Comparison of ENCODE assay signal across 11 cellular contexts in the genomic region with DNA sequence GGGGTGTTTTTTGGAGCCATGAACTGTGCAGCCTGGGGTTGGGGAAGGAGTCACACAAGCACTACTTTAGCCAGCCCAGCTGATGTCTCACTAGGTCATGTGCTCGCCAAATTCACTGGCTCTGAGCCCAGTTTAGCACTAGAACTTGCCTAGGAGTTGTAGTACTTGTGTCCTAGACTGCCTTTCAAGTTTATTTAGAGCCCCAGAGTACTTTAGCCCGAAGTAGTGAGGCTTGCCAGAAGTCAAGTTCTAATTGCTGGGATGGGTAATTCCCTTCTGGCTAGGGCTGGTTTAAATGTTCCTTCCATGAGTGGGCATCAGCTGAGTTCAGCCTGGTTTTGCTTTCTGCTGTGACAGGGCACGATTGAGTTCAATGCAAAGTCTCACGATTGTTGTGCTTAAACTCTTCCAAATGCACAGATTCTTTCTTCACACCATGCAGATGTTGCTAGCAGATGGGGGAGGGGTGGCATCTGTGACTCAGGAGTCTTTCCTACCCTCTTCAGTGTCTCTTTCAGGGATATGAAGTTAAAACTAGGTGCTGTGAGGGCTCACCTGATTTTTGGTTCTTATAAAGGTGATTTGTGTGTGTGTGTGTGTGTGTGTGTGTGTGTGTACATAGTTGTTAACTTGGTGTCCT.
DNase-seq lines count a peak whose midpoint lies in the region; ATAC-seq and TF ChIP-seq lines count a peak whose summit lies in the region.
"Had no signal": no experiment of that assay in that cellular context is flagged by ENCODE, and none has a peak within 500 bp of the region (broad histone marks: within the 10 kb centered on the region; RNA-seq: fewer than 3 reads in every experiment).

No MANE protein-coding gene starts in this region.

- no peak overlapping the region for H3K27ac Mint-ChIP-seq in activated T-helper 1 cell treated with anti-CD3 and anti-CD28 coated beads, Interleukin-12 subunit alpha, Interleukin-12 subunit beta, Interleukin-2, Interleukin-4 antibody, amounts not matched to agents 30 ng/mL and 10 ng/mL and 1 ng/mL, durations not matched to agents 14 hours and 24 hours and 36 hours
- H3K27ac Mint-ChIP-seq: activated T-helper 2 cell treated with anti-CD3 and anti-CD28 coated beads, Interferon-gamma antibody, Interleukin-2, Interleukin-4, amounts not matched to agents 10 μg/mL and 5 μg/mL and 100 μg/mL, durations not matched to agents 14 hours and 24 hours and 36 hours had no signal

- peaks cover 14% of the 10 kb centered on the region for H3K9me3 Mint-ChIP-seq in activated T-helper 1 cell treated with anti-CD3 and anti-CD28 coated beads, Interleukin-12 subunit alpha, Interleukin-12 subunit beta, Interleukin-2, Interleukin-4 antibody, amounts not matched to agents 30 ng/mL and 10 ng/mL and 1 ng/mL, durations not matched to agents 14 hours and 24 hours and 36 hours

- H3K4me3 ChIP-seq in adipocyte (ENCODE audit: low read length) (peak overlapping the region; percentile 65), heart left ventricle (no peak overlapping the region), skeletal muscle tissue (ENCODE audit: low read length in 3 of 3) (no peak overlapping the region)
- H3K4me3 ChIP-seq: SJSA1 had no signal

- no peaks in the 10 kb centered on the region for H3K4me1 Mint-ChIP-seq in activated T-helper 1 cell treated with anti-CD3 and anti-CD28 coated beads, Interleukin-12 subunit alpha, Interleukin-12 subunit beta, Interleukin-2, Interleukin-4 antibody, amounts not matched to agents 30 ng/mL and 10 ng/mL and 1 ng/mL, durations not matched to agents 14 hours and 24 hours and 36 hours (ENCODE audit: low read depth)

- H3K9ac ChIP-seq in adipocyte (ENCODE audit: low read length) (peak overlapping the region; percentile 77), skeletal muscle tissue (ENCODE audit: low read depth in 1 of 3, low read length in 3 of 3) (peak overlapping the region in 1 of 3 donors; percentile 45)

- H3K27ac ChIP-seq in heart left ventricle (peak overlapping the region in 5 of 12 donors; percentile 5 to 48 (median 13)), skeletal muscle tissue (ENCODE audit: low read depth, low read length) (peak overlapping the region; percentile 56)
- H3K27ac ChIP-seq: SJSA1 had no signal

- H3K4me1 ChIP-seq in adipocyte (ENCODE audit: control insufficient read depth, insufficient read depth, low read length) (peaks cover 20% of the 10 kb centered on the region), heart left ventricle (peaks cover 0 to 17% (median 5%) of the 10 kb centered on the region in 12 donors), skeletal muscle tissue (ENCODE audit: control insufficient read depth in 3 of 3, insufficient read depth in 3 of 3, low read length in 3 of 3) (peaks cover 0 to 14% (median 9%) of the 10 kb centered on the region in 3 donors)

- H3K9me3 ChIP-seq in adipocyte (ENCODE audit: control insufficient read depth, low read length) (no peaks in the 10 kb centered on the region), heart left ventricle (no peaks in the 10 kb centered on the region), skeletal muscle tissue (ENCODE audit: control insufficient read depth in 3 of 3, low read length in 3 of 3) (no peaks in the 10 kb centered on the region)
- H3K9me3 ChIP-seq: SJSA1 had no signal

- intact Hi-C loops in heart left ventricle (cut with DNase I) = no loop called here
- intact Hi-C loops in activated T-helper 1 cell treated with anti-CD3 and anti-CD28 coated beads, Interleukin-12 subunit alpha, Interleukin-12 subunit beta, Interleukin-2, Interleukin-4 antibody, amounts not matched to agents 30 ng/mL and 10 ng/mL and 1 ng/mL, durations not matched to agents 14 hours and 24 hours and 36 hours (cut with micrococcal nuclease) = no loop called here

- H3K4me3 Mint-ChIP-seq in activated T-helper 1 cell treated with anti-CD3 and anti-CD28 coated beads, Interleukin-12 subunit alpha, Interleukin-12 subunit beta, Interleukin-2, Interleukin-4 antibody, amounts not matched to agents 30 ng/mL and 10 ng/mL and 1 ng/mL, durations not matched to agents 14 hours and 24 hours and 36 hours = no peak overlapping the region

- WGBS in heart left ventricle, 4 donors = 19 to 41% (median 33%) methylated on average over 4 of the region's 4 CpGs

- peaks cover 6% of the 10 kb centered on the region for H3K36me3 Mint-ChIP-seq in activated T-helper 1 cell treated with anti-CD3 and anti-CD28 coated beads, Interleukin-12 subunit alpha, Interleukin-12 subunit beta, Interleukin-2, Interleukin-4 antibody, amounts not matched to agents 30 ng/mL and 10 ng/mL and 1 ng/mL, durations not matched to agents 14 hours and 24 hours and 36 hours (ENCODE audit: low read depth)

- H3K36me3 ChIP-seq in adipocyte (ENCODE audit: control insufficient read depth, insufficient read depth, low read length, severe bottlenecking) (no peaks in the 10 kb centered on the region), heart left ventricle (no peaks in the 10 kb centered on the region), skeletal muscle tissue (ENCODE audit: control insufficient read depth in 3 of 3, insufficient read depth in 3 of 3, low read length in 3 of 3) (no peaks in the 10 kb centered on the region)
- H3K36me3 ChIP-seq: SJSA1 had no signal

- H3K27me3 ChIP-seq in adipocyte (replicated peaks; ENCODE audit: control insufficient read depth, insufficient read depth, low read length) (no peaks in the 10 kb centered on the region), heart left ventricle (no peaks in the 10 kb centered on the region), skeletal muscle tissue (ENCODE audit: control insufficient read depth in 3 of 3, insufficient read depth in 3 of 3, low read length in 3 of 3) (no peaks in the 10 kb centered on the region)
- H3K27me3 ChIP-seq: SJSA1 had no signal

- peaks cover 7% of the 10 kb centered on the region for H3K27me3 Mint-ChIP-seq in activated T-helper 1 cell treated with anti-CD3 and anti-CD28 coated beads, Interleukin-12 subunit alpha, Interleukin-12 subunit beta, Interleukin-2, Interleukin-4 antibody, amounts not matched to agents 30 ng/mL and 10 ng/mL and 1 ng/mL, durations not matched to agents 14 hours and 24 hours and 36 hours (ENCODE audit: insufficient read depth)

- TF ChIP-seq CTCF in heart left ventricle (IDR thresholded peaks at IDR 0.05) = no peak

- peak; percentile 94 to 98 (median 97) for ATAC-seq in heart left ventricle

- TF ChIP-seq POLR2A in heart left ventricle (IDR thresholded peaks at IDR 0.05) = no peak

- DNase-seq in GM04504 (ENCODE audit: low read depth) (peak; percentile 83), adipocyte (ENCODE audit: low read depth) (peak; percentile 59), heart left ventricle (peak in 4 of 5 donors; percentile 55 to 86 (median 74)), COLO668 (lab: John Stamatoyannopoulos, UW; ENCODE audit: unreplicated experiment) (no peak)
- DNase-seq in stimulated activated CD4-positive, alpha-beta T cell treated with anti-CD3 and anti-CD28 coated beads, Interleukin-4, amount 100 ng/mL, for 1 hour = no peak
- no peak for DNase-seq in activated T-helper 1 cell treated with anti-CD3 and anti-CD28 coated beads, Interleukin-12 subunit alpha, Interleukin-12 subunit beta, Interleukin-2, Interleukin-4 antibody, amounts not matched to agents 30 ng/mL and 10 ng/mL and 1 ng/mL, durations not matched to agents 14 hours and 24 hours and 36 hours (ENCODE audit: low spot score)
- DNase-seq in activated CD4-positive, alpha-beta T cell treated with anti-CD3 and anti-CD28 coated beads, Interleukin-2, amount 50 U/mL, for 1 hour = no peak
- DNase-seq: H7 had no signal

Comparison
In these comparisons a context has a peak if more than half of its experiments do, and no peak if none do; other contexts are left out.
1. DNase-seq: peak in GM04504 (single experiment), adipocyte (single experiment) and heart left ventricle (4 of 5); none in stimulated activated CD4-positive, alpha-beta T cell treated with anti-CD3 and anti-CD28 coated beads, Interleukin-4, amount 100 ng/mL, for 1 hour (single experiment), activated T-helper 1 cell treated with anti-CD3 and anti-CD28 coated beads, Interleukin-12 subunit alpha, Interleukin-12 subunit beta, Interleukin-2, Interleukin-4 antibody, amounts not matched to agents 30 ng/mL and 10 ng/mL and 1 ng/mL, durations not matched to agents 14 hours and 24 hours and 36 hours (single experiment), COLO668 (single experiment) and activated CD4-positive, alpha-beta T cell treated with anti-CD3 and anti-CD28 coated beads, Interleukin-2, amount 50 U/mL, for 1 hour (single experiment).